ENCODE assay signal across 9 cellular contexts in the genomic region with DNA sequence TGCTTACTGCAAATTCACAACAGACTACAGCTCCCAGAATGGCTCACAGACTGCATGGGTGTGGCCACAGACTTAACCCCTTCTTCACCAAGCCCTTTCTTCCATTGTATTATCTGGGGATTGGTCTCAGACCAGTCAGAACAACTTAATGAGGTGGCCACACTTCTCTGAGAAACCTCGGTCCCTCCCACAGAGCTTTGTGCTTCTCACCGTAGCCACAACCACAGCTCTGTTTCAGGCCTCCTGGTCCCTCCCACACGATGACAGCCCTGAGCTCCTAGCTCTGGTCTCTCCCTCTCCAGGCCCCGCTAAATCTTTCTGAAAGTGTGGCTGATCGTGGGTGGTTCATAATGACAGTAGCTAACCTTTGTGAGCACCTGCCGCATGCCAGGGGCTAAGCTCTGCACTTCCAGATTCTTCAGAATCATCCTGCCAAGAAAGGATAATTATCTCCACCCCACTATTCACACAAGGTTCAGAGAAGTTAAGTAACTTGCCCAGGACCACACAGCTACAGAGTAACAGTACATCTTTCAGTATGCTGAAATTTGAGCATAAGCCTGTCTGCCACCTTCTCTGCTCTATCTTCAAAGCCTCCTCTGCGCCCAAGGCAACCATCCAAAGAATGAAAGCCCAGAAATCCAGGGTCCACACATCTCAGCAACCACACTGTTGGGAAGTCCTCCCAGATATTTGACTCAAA. TPM values are rescaled to one million over a fixed set of nuclear protein-coding genes. Genes with fewer than 3 reads are reported as not detected.
A peak's percentile ranks its signal among the peaks of the same experiment; 100 is the strongest.
DNase-seq lines count a peak whose midpoint lies in the region; ATAC-seq and FAIRE-seq lines count a peak whose summit lies in the region.
"Had no signal": no experiment of that assay in that cellular context is flagged by ENCODE, and none has a peak within 500 bp of the region (broad histone marks: within the 10 kb centered on the region; RNA-seq: fewer than 3 reads in every experiment).

No MANE protein-coding gene starts in this region.

- peaks cover 11% of the 10 kb centered on the region for H3K4me1 Mint-ChIP-seq in activated CD4-positive, alpha-beta T cell treated with anti-CD3 and anti-CD28 coated beads for 36 hours
- H3K4me1 Mint-ChIP-seq in T-helper 2 cell treated with Interferon-gamma antibody and Interleukin-4, amounts not matched to agents 5 μg/mL and 100 μg/mL, for 36 hours (ENCODE audit: low read depth): peaks cover 6% of the 10 kb centered on the region

- CTCF ChIA-PET in activated CD4-positive, alpha-beta T cell treated with anti-CD3 and anti-CD28 coated beads for 36 hours (lab: Charles Lee): interaction anchor here (0.6 to 2.5 kb wide), 11 partner anchors 8 to 928 kb away, joined by 3 to 23 read pairs (median 4); no protein-coding TSS in a partner anchor

- FAIRE-seq in frontal cortex (lab: Jason Lieb, UNC): no peak

- H3K36me3 Mint-ChIP-seq in activated CD4-positive, alpha-beta T cell treated with anti-CD3 and anti-CD28 coated beads for 36 hours (ENCODE audit: low read depth): no peaks in the 10 kb centered on the region
- no peaks in the 10 kb centered on the region for H3K36me3 Mint-ChIP-seq in T-helper 2 cell treated with Interferon-gamma antibody and Interleukin-4, amounts not matched to agents 5 μg/mL and 100 μg/mL, for 36 hours (ENCODE audit: low read depth)

- POLR2A ChIA-PET in activated CD4-positive, alpha-beta T cell treated with anti-CD3 and anti-CD28 coated beads for 36 hours (lab: Charles Lee): interaction anchor here (0.6 to 0.7 kb wide), 2 partner anchors 10 to 1078 kb away, joined by 3 to 7 read pairs; no protein-coding TSS in a partner anchor

- DNase-seq in activated CD4-positive, alpha-beta T cell treated with anti-CD3 and anti-CD28 coated beads for 36 hours: peak; percentile 84
- DNase-seq in activated CD4-positive, alpha-beta T cell treated with anti-CD3 and anti-CD28 coated beads for 1 hour: no peak
- peak; percentile 88 for DNase-seq in T-helper 2 cell treated with Interferon-gamma antibody and Interleukin-4, amounts not matched to agents 5 μg/mL and 100 μg/mL, for 36 hours (ENCODE audit: low spot score)
- peak in 2 of 3 experiments; percentile 9 to 64 for DNase-seq in stimulated activated CD4-positive, alpha-beta T cell treated with anti-CD3 and anti-CD28 coated beads, TNF-alpha, amount 100 ng/mL, for 24 hours (ENCODE audit: low read depth in 3 of 3)
- DNase-seq in frontal cortex (ENCODE audit: low spot score in 2 of 2) (no peak), NCI-H1930 (lab: John Stamatoyannopoulos, UW) (no peak), left colon (no peak)
- DNase-seq: foreskin fibroblast had no signal

- peak; percentile 93 for ATAC-seq in activated CD4-positive, alpha-beta T cell treated with anti-CD3 and anti-CD28 coated beads for 36 hours
- ATAC-seq in HG02678 (IDR thresholded peaks at IDR 0.05; ENCODE audit: unreplicated experiment): peak; percentile 86
- ATAC-seq in left colon: no peak

- H3K27me3 Mint-ChIP-seq in activated CD4-positive, alpha-beta T cell treated with anti-CD3 and anti-CD28 coated beads for 36 hours: peaks cover 54% of the 10 kb centered on the region
- peaks cover 30% of the 10 kb centered on the region for H3K27me3 Mint-ChIP-seq in T-helper 2 cell treated with Interferon-gamma antibody and Interleukin-4, amounts not matched to agents 5 μg/mL and 100 μg/mL, for 36 hours (ENCODE audit: low read depth)

- no peak overlapping the region for H3K27ac Mint-ChIP-seq in activated CD4-positive, alpha-beta T cell treated with anti-CD3 and anti-CD28 coated beads for 36 hours
- H3K27ac Mint-ChIP-seq in T-helper 2 cell treated with Interferon-gamma antibody and Interleukin-4, amounts not matched to agents 5 μg/mL and 100 μg/mL, for 36 hours: no peak overlapping the region

- intact Hi-C loops in activated CD4-positive, alpha-beta T cell treated with anti-CD3 and anti-CD28 coated beads for 36 hours (cut with DNase I, micrococcal nuclease): loop anchor here in 1 of 2 experiments (1.0 kb wide), 1 partner anchor 24 kb away; no protein-coding TSS in a partner anchor
- intact Hi-C loops in left colon (cut with DNase I, micrococcal nuclease): no loop called here

- no peak overlapping the region for H3K4me3 Mint-ChIP-seq in activated CD4-positive, alpha-beta T cell treated with anti-CD3 and anti-CD28 coated beads for 36 hours
- no peak overlapping the region for H3K4me3 Mint-ChIP-seq in T-helper 2 cell treated with Interferon-gamma antibody and Interleukin-4, amounts not matched to agents 5 μg/mL and 100 μg/mL, for 36 hours

- peaks cover 7% of the 10 kb centered on the region for H3K9me3 Mint-ChIP-seq in activated CD4-positive, alpha-beta T cell treated with anti-CD3 and anti-CD28 coated beads for 36 hours (ENCODE audit: low read depth)
- H3K9me3 Mint-ChIP-seq in T-helper 2 cell treated with Interferon-gamma antibody and Interleukin-4, amounts not matched to agents 5 μg/mL and 100 μg/mL, for 36 hours: peaks cover 8% of the 10 kb centered on the region

RNA-seq across cellular contexts. Expression of a gene that starts 5.4 kb away (rescaled TPM):
- total RNA-seq in activated CD4-positive, alpha-beta T cell treated with anti-CD3 and anti-CD28 coated beads for 36 hours: under 1 TPM; 0.30 to 0.73 TPM
- total RNA-seq in frontal cortex: 63.2 TPM
- 10 to 100 TPM in 1 of 2 donors, 1 to 10 TPM in 1; 6.6 to 10.4 TPM for total RNA-seq in left colon

Comparison
In these comparisons a context has a peak if more than half of its experiments do, and no peak if none do; other contexts are left out.
1. DNase-seq: peak in activated CD4-positive, alpha-beta T cell treated with anti-CD3 and anti-CD28 coated beads for 36 hours (single experiment), T-helper 2 cell treated with Interferon-gamma antibody and Interleukin-4, amounts not matched to agents 5 μg/mL and 100 μg/mL, for 36 hours (single experiment) and stimulated activated CD4-positive, alpha-beta T cell treated with anti-CD3 and anti-CD28 coated beads, TNF-alpha, amount 100 ng/mL, for 24 hours (2 of 3); none in activated CD4-positive, alpha-beta T cell treated with anti-CD3 and anti-CD28 coated beads for 1 hour (single experiment), frontal cortex (0 of 2), NCI-H1930 (0 of 2) and left colon (0 of 2).
2. RNA of a gene that starts 5.4 kb away (total RNA-seq): 63.2 TPM in frontal cortex (single experiment) and 6.6 to 10.4 TPM in left colon; 0.30 to 0.73 TPM in activated CD4-positive, alpha-beta T cell treated with anti-CD3 and anti-CD28 coated beads for 36 hours; every median in the first group is over 4 times any median in the second.